18 cellular contexts compared by ENCODE assay signal in the genomic region with DNA sequence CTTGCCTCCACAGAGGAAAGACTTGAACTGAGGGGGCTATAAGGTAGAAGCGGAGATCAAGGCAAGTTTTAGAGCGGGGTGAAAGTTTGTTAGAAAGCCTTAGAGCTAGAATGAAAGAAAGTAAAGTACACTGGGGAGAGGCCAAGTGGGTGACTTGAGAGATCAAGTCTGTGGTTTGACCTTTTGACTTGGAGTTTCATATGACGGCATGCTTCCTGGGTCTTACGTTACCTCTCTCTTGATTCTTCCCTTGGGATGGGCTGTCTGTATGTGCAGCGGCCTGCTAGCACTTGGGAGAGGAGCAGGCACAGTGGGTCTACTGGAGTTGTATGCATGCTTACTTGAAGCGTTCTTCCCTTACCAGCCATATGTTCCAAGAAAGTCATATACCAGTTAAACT.
DNase-seq lines count a peak whose midpoint lies in the region; ATAC-seq and TF ChIP-seq lines count a peak whose summit lies in the region.
"Had no signal": no experiment of that assay in that cellular context is flagged by ENCODE, and none has a peak within 500 bp of the region (broad histone marks: within the 10 kb centered on the region; RNA-seq: fewer than 3 reads in every experiment).

No MANE protein-coding gene starts in this region.

- H3K9me3 ChIP-seq in fibroblast of lung (ENCODE audit: control insufficient read depth, insufficient read depth, low read depth, low read length) (no peaks in the 10 kb centered on the region), trophoblast cell (ENCODE audit: insufficient read depth, low read depth, low read length) (no peaks in the 10 kb centered on the region)
- H3K9me3 ChIP-seq: Caco-2 had no signal

- H2AFZ ChIP-seq in fibroblast of lung (ENCODE audit: low read length) (no peak overlapping the region), trophoblast cell (ENCODE audit: insufficient read depth, low read length, poor library complexity) (no peak overlapping the region)

- ATAC-seq in GM19395 (IDR thresholded peaks at IDR 0.05; ENCODE audit: unreplicated experiment): no peak
- ATAC-seq: Panc1 had no signal

- H2BK5ac ChIP-seq in trophoblast cell (ENCODE audit: low read depth, low read length, poor library complexity): no peak overlapping the region

- no peak for TF ChIP-seq CTCF in fibroblast of lung (conservative IDR thresholded peaks at IDR 0.05 in 1 of 2, IDR thresholded peaks at IDR 0.05 in 1 of 2; ENCODE audit: low read depth in 1 of 2, low read length in 2 of 2)

- no peak overlapping the region for H3K23ac ChIP-seq in trophoblast cell (ENCODE audit: low read length)

- H3K79me1 ChIP-seq in trophoblast cell (ENCODE audit: low read length): peaks cover 2% of the 10 kb centered on the region

- no peak overlapping the region for H3K9ac ChIP-seq in fibroblast of lung (ENCODE audit: insufficient read depth, low read length)
- no peak overlapping the region for H3K9ac ChIP-seq in trophoblast cell (ENCODE audit: low read length)

- no peak overlapping the region for H4K12ac ChIP-seq in trophoblast cell (ENCODE audit: low read depth, low read length)

- DNase-seq in HCEC 1CT (peak; percentile 36), OCI-M1 (lab: John Stamatoyannopoulos, UW) (peak; percentile 59), fibroblast of lung (ENCODE audit: low read depth in 2 of 2) (peak; percentile 53 to 94), trophoblast cell (no peak), substantia nigra (lab: John Stamatoyannopoulos, UW) (no peak), SW480 (ENCODE audit: low spot score) (no peak)
- DNase-seq in activated CD4-positive, alpha-beta T cell treated with anti-CD3 and anti-CD28 coated beads, Interleukin-2, amount 50 U/mL, for 48 hours: no peak
- DNase-seq: activated CD8-positive, alpha-beta memory T cell treated with anti-CD3 and anti-CD28 coated beads for 24 hours; Caco-2; GDM1; glutamatergic neuron; GOT3; immature natural killer cell; NCI-H1930; NCI-H69 had no signal

- no peak overlapping the region for H2BK12ac ChIP-seq in trophoblast cell (ENCODE audit: low read length)

- H3K27me3 ChIP-seq in fibroblast of lung (ENCODE audit: control insufficient read depth, insufficient read depth, low read length) (no peaks in the 10 kb centered on the region), trophoblast cell (ENCODE audit: insufficient read depth, low read length) (no peaks in the 10 kb centered on the region)

- no peak overlapping the region for H3K14ac ChIP-seq in trophoblast cell (ENCODE audit: low read length)

- no peak overlapping the region for H3K4ac ChIP-seq in trophoblast cell (ENCODE audit: low read depth, low read length)

- H3K36me3 ChIP-seq in fibroblast of lung (ENCODE audit: control insufficient read depth, insufficient read depth, low read length) (no peaks in the 10 kb centered on the region), trophoblast cell (ENCODE audit: control insufficient read depth in 1 of 2, insufficient read depth in 2 of 2, low read length in 2 of 2) (peaks cover 0 to 1% of the 10 kb centered on the region in 2 experiments)

- H3K79me2 ChIP-seq in fibroblast of lung (ENCODE audit: control insufficient read depth, insufficient read depth, low read length) (no peaks in the 10 kb centered on the region), trophoblast cell (ENCODE audit: control insufficient read depth, insufficient read depth, low read length, poor library complexity) (no peaks in the 10 kb centered on the region)

- H3K4me2 ChIP-seq in fibroblast of lung (ENCODE audit: extremely low read depth, insufficient read depth, low read length) (no peak overlapping the region), trophoblast cell (ENCODE audit: low read length) (no peak overlapping the region)

- H3K27ac ChIP-seq in fibroblast of lung (ENCODE audit: insufficient read depth, low read length) (no peak overlapping the region), trophoblast cell (ENCODE audit: low read depth, low read length) (peak overlapping the region; percentile 19), substantia nigra (ENCODE audit: low read depth, low read length, poor library complexity, severe bottlenecking) (no peak overlapping the region)
- H3K27ac ChIP-seq: VCaP had no signal

- H3K4me1 ChIP-seq in fibroblast of lung (ENCODE audit: control insufficient read depth, extremely low read depth, insufficient read depth, low read length) (no peaks in the 10 kb centered on the region), trophoblast cell (ENCODE audit: control insufficient read depth in 1 of 2, insufficient read depth in 2 of 2, low read length in 2 of 2) (peaks cover 0 to 5% of the 10 kb centered on the region in 2 experiments)
- H3K4me1 ChIP-seq: Caco-2 had no signal

- no peaks in the 10 kb centered on the region for H4K20me1 ChIP-seq in fibroblast of lung (ENCODE audit: control insufficient read depth, extremely low read depth, insufficient read depth, low read length)

- H2AK5ac ChIP-seq in trophoblast cell (ENCODE audit: low read length): no peak overlapping the region

- no peak overlapping the region for H4K91ac ChIP-seq in trophoblast cell (ENCODE audit: low read depth, low read length)

- no peak overlapping the region for H4K8ac ChIP-seq in trophoblast cell (ENCODE audit: low read depth, low read length)

- H3K4me3 ChIP-seq in fibroblast of lung (replicated peaks in 1 of 4; ENCODE audit: control extremely low read depth in 1 of 4, insufficient read depth in 1 of 4, low read depth in 3 of 4, low read length in 4 of 4): no peak overlapping the region
- H3K4me3 ChIP-seq in trophoblast cell (ENCODE audit: low read depth, low read length): no peak overlapping the region

- H2BK120ac ChIP-seq in trophoblast cell (ENCODE audit: insufficient read depth, low read length, poor library complexity): no peak overlapping the region

- no peak overlapping the region for H3K18ac ChIP-seq in trophoblast cell (ENCODE audit: low read length)

- WGBS in trophoblast cell (ENCODE audit: extremely low coverage, insufficient coverage, insufficient read length): no CpG with 5 or more reads among the region's 6 CpGs

Comparison
In these comparisons a context has a peak if more than half of its experiments do, and no peak if none do; other contexts are left out.
1. DNase-seq: peak in HCEC 1CT (single experiment), OCI-M1 (single experiment) and fibroblast of lung (2 of 2); none in trophoblast cell (0 of 2), substantia nigra (0 of 49), SW480 (single experiment) and activated CD4-positive, alpha-beta T cell treated with anti-CD3 and anti-CD28 coated beads, Interleukin-2, amount 50 U/mL, for 48 hours (0 of 2).